In the genomic region with DNA sequence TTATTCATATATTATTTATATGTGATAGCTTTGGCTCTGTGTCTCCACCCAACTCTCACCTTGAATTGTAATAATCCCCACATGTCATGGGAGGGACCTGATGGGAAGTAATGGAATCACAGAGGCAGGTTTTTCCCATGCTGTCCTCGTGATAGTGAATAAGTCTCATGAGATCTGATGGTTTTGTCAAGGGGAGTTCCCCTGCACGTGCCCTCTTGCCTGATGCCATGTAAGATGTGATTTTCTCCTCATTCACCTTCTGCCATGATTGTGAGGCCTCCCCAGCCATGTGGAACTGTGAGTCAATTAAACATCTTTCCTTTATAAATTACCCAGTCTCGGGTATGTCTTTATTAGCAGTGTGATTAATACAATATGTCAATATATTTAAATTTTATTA, we compare ENCODE assay signal across 1 cellular context. TPM values are rescaled to one million over a fixed set of nuclear protein-coding genes. Genes with fewer than 3 reads are reported as not detected.
"Had no signal": no experiment of that assay in that cellular context is flagged by ENCODE, and none has a peak within 500 bp of the region (broad histone marks: within the 10 kb centered on the region; RNA-seq: fewer than 3 reads in every experiment).

No MANE protein-coding gene starts in this region.

RNA-seq across cellular contexts. Expression of a gene that starts 22.9 kb away (rescaled TPM):
- total RNA-seq: astrocyte had no signal
